ENCODE assay signal across 16 cellular contexts in genomic region chr10:35364808-35365207, GRCh38.
"Had no signal": no experiment of that assay in that cellular context is flagged by ENCODE, and none has a peak within 500 bp of the region (broad histone marks: within the 10 kb centered on the region; RNA-seq: fewer than 3 reads in every experiment).

No MANE protein-coding gene starts in this region.

- DNase-seq: activated CD4-positive, alpha-beta T cell treated with anti-CD3 and anti-CD28 coated beads, Interleukin-2, amount 50 U/mL, for 48 hours; activated CD4-positive, CD25-positive, alpha-beta regulatory T cell treated with anti-CD3 and anti-CD28 coated beads, Interleukin-2, amount 50 U/mL, for 72 hours; activated effector memory CD4-positive, alpha-beta T cell treated with anti-CD3 and anti-CD28 coated beads, Interleukin-2, amount 50 U/mL, for 16 hours; activated naive CD8-positive, alpha-beta T cell treated with anti-CD3 and anti-CD28 coated beads for 36 hours; activated T-cell treated with anti-CD3 and anti-CD28 coated beads, Interleukin-2, amount 50 U/mL, for 4 hours; dorsolateral prefrontal cortex; left ventricle myocardium inferior; stimulated activated CD4-positive, alpha-beta T cell treated with anti-CD3 and anti-CD28 coated beads, Interleukin-2, amount 100 ng/mL, for 24 hours; stimulated activated naive B cell treated with anti-CD40 and anti-IgM and Interleukin-4, amounts not matched to agents 10 μg/mL and 1 μg/mL and 100 μg/mL, for 72 hours; substantia nigra; trophoblast cell had no signal

- H3K27me3 Mint-ChIP-seq: activated naive CD8-positive, alpha-beta T cell treated with anti-CD3 and anti-CD28 coated beads for 36 hours; stimulated activated naive B cell treated with anti-CD40 and anti-IgM and Interleukin-4, amounts not matched to agents 10 μg/mL and 1 μg/mL and 100 μg/mL, for 72 hours had no signal

- H3K4me3 ChIP-seq: breast epithelium, dorsolateral prefrontal cortex, left ventricle myocardium inferior, prostate gland had no signal

- H3K9me3 Mint-ChIP-seq: activated naive CD8-positive, alpha-beta T cell treated with anti-CD3 and anti-CD28 coated beads for 36 hours; activated T-cell treated with anti-CD3 and anti-CD28 coated beads, Interleukin-2, amount 50 U/mL, for 4 hours; stimulated activated naive B cell treated with anti-CD40 and anti-IgM and Interleukin-4, amounts not matched to agents 10 μg/mL and 1 μg/mL and 100 μg/mL, for 72 hours; T-helper 2 cell treated with Interferon-gamma antibody and Interleukin-4, amounts not matched to agents 5 μg/mL and 100 μg/mL, for 36 hours had no signal

- H3K36me3 ChIP-seq: breast epithelium, left ventricle myocardium inferior, neutrophil, prostate gland had no signal

- H3K9me3 ChIP-seq: breast epithelium, left ventricle myocardium inferior, neutrophil, prostate gland had no signal

- H3K27ac ChIP-seq: breast epithelium, left ventricle myocardium inferior, neutrophil, prostate gland had no signal

- ATAC-seq: activated T-cell treated with anti-CD3 and anti-CD28 coated beads, Interleukin-2, amount 50 U/mL, for 4 hours; sciatic nerve; stimulated activated naive B cell treated with anti-CD40 and anti-IgM and Interleukin-4, amounts not matched to agents 10 μg/mL and 1 μg/mL and 100 μg/mL, for 72 hours had no signal

- H3K27me3 ChIP-seq: breast epithelium, dorsolateral prefrontal cortex, neutrophil had no signal

- H3K4me3 Mint-ChIP-seq: activated naive CD8-positive, alpha-beta T cell treated with anti-CD3 and anti-CD28 coated beads for 36 hours; activated T-cell treated with anti-CD3 and anti-CD28 coated beads, Interleukin-2, amount 50 U/mL, for 4 hours; stimulated activated naive B cell treated with anti-CD40 and anti-IgM and Interleukin-4, amounts not matched to agents 10 μg/mL and 1 μg/mL and 100 μg/mL, for 72 hours; T-helper 2 cell treated with Interferon-gamma antibody and Interleukin-4, amounts not matched to agents 5 μg/mL and 100 μg/mL, for 36 hours had no signal

- H3K27ac Mint-ChIP-seq: activated naive CD8-positive, alpha-beta T cell treated with anti-CD3 and anti-CD28 coated beads for 36 hours; stimulated activated naive B cell treated with anti-CD40 and anti-IgM and Interleukin-4, amounts not matched to agents 10 μg/mL and 1 μg/mL and 100 μg/mL, for 72 hours; T-helper 2 cell treated with Interferon-gamma antibody and Interleukin-4, amounts not matched to agents 5 μg/mL and 100 μg/mL, for 36 hours had no signal
